Comparison of ENCODE assay signal across 13 cellular contexts in the genomic region with DNA sequence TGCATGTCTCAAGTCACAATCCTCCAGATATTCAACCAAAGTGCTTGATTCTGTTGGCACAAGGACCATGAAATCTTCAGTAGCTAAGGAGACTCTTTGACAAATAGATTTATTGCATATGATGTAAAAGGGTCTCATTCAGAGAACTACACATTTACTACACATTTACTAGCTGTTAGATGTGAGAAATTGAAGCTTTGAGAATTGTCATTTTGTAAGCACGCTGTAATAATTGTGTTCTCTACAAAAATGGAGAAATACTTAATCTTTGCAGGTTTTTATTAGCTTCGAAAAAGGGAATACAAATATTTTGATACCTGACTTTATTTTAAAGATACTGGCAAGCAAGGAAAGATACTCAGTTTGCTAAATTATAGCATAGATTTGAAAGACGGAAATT.
DNase-seq lines count a peak whose midpoint lies in the region; ATAC-seq and TF ChIP-seq lines count a peak whose summit lies in the region.
"Had no signal": no experiment of that assay in that cellular context is flagged by ENCODE, and none has a peak within 500 bp of the region (broad histone marks: within the 10 kb centered on the region; RNA-seq: fewer than 3 reads in every experiment).

No MANE protein-coding gene starts in this region.

- no peak for TF ChIP-seq EP300 in esophagus muscularis mucosa (IDR thresholded peaks at IDR 0.05)

- POLR2A ChIA-PET in OCI-LY7 (lab: Charles Lee) = interaction anchor here (0.7 to 7.5 kb wide), 13 partner anchors 10 to 1405 kb away, joined by 3 to 205 read pairs (median 7); a partner anchor contains a TSS

- H3K9me2 ChIP-seq in OCI-LY7 (ENCODE audit: insufficient read depth, low read length) = no peaks in the 10 kb centered on the region

- 79% methylated on average over 3 of the region's 3 CpGs for WGBS in esophagus muscularis mucosa
- WGBS in smooth muscle cell (ENCODE audit: low lambda C conversion rate) = 95% methylated on average over 3 of the region's 3 CpGs

- peak overlapping the region; percentile 74 for H3K27ac Mint-ChIP-seq in activated CD4-positive, alpha-beta T cell treated with anti-CD3 and anti-CD28 coated beads, Interleukin-2, amount 10 ng/mL, durations not matched to agents 24 days and 14 days

- no peak for TF ChIP-seq CTCF in OCI-LY7 (conservative IDR thresholded peaks at IDR 0.05; ENCODE audit: low read length)
- no peak for TF ChIP-seq CTCF in esophagus muscularis mucosa (IDR thresholded peaks at IDR 0.05)
- no peak for TF ChIP-seq CTCF in smooth muscle cell (IDR thresholded peaks at IDR 0.05; ENCODE audit: borderline replicate concordance, insufficient read depth, poor library complexity, severe bottlenecking)
- TF ChIP-seq CTCF in GM20000 (IDR thresholded peaks at IDR 0.05; ENCODE audit: extremely low read depth, missing control alignments) = no peak

- peak overlapping the region; percentile 64 for H3K4me3 ChIP-seq in OCI-LY7 (ENCODE audit: low read depth, low read length, poor library complexity, severe bottlenecking)
- H3K4me3 ChIP-seq in esophagus muscularis mucosa = no peak overlapping the region
- no peak overlapping the region for H3K4me3 ChIP-seq in smooth muscle cell
- H3K4me3 ChIP-seq: A549, ovary had no signal

- no peak overlapping the region for H3K9ac ChIP-seq in smooth muscle cell (ENCODE audit: low read depth)

- no TSS peak for BruUV-seq in OCI-LY7 (replicated peaks; lab: Mats Ljungman, UMichigan)

- no peaks in the 10 kb centered on the region for H3K27me3 ChIP-seq in esophagus muscularis mucosa
- H3K27me3 ChIP-seq in smooth muscle cell (ENCODE audit: low read depth) = no peaks in the 10 kb centered on the region
- H3K27me3 ChIP-seq: ovary had no signal

- no peak for TF ChIP-seq POLR2A in esophagus muscularis mucosa (IDR thresholded peaks at IDR 0.05; ENCODE audit: low read depth)

- H2AFZ ChIP-seq in OCI-LY7 (ENCODE audit: low read length) (peak overlapping the region; percentile 42; the same call in 1 of the 2 replicates), smooth muscle cell (ENCODE audit: low read depth) (peak overlapping the region; percentile 28)

- CTCF ChIA-PET in OCI-LY7 (lab: Charles Lee; ENCODE audit: unreplicated experiment) = interaction anchor here (1.0 to 1.5 kb wide), 5 partner anchors 10 to 67 kb away, joined by 3 to 8 read pairs (median 4); no protein-coding TSS in a partner anchor

- DNase-seq in activated CD4-positive, alpha-beta T cell treated with anti-CD3 and anti-CD28 coated beads, Interleukin-2, amount 10 ng/mL, durations not matched to agents 24 days and 14 days = no peak
- no peak for DNase-seq in activated CD4-positive, alpha-beta T cell treated with anti-CD3 and anti-CD28 coated beads for 48 hours
- DNase-seq in OCI-LY7 (ENCODE audit: low spot score) (no peak), esophagus muscularis mucosa (ENCODE audit: extremely low spot score) (no peak), smooth muscle cell (lab: John Stamatoyannopoulos, UW; ENCODE audit: unreplicated experiment) (no peak), cortex of kidney (lab: John Stamatoyannopoulos, UW) (no peak), GM20000 (ENCODE audit: low spot score) (no peak)
- DNase-seq: activated CD4-positive, alpha-beta T cell treated with anti-CD3 and anti-CD28 coated beads for 1 hour; amniotic stem cell; NCI-H2171 treated with DMSO at 0.1 percent for 48 hours; ovary had no signal

- intact Hi-C loops in activated CD4-positive, alpha-beta T cell treated with anti-CD3 and anti-CD28 coated beads, Interleukin-2, amount 10 ng/mL, durations not matched to agents 24 days and 14 days (cut with micrococcal nuclease) = no loop called here
- intact Hi-C loops in OCI-LY7 (cut with micrococcal nuclease; ENCODE audit: unreplicated experiment) (no loop called here), esophagus muscularis mucosa (cut with DNase I) (loop anchor here (5.0 kb wide), 1 partner anchor 52 kb away; no protein-coding TSS in a partner anchor)

- H3K4me3 Mint-ChIP-seq in activated CD4-positive, alpha-beta T cell treated with anti-CD3 and anti-CD28 coated beads, Interleukin-2, amount 10 ng/mL, durations not matched to agents 24 days and 14 days = peak overlapping the region; percentile 26

- ATAC-seq in HG03095 (IDR thresholded peaks at IDR 0.05; ENCODE audit: unreplicated experiment) = no peak
- ATAC-seq: A549 had no signal

- H4K20me1 ChIP-seq in OCI-LY7 (ENCODE audit: insufficient read depth, low read length) = no peaks in the 10 kb centered on the region
- H4K20me1 ChIP-seq in smooth muscle cell (ENCODE audit: low read depth) = no peaks in the 10 kb centered on the region

- peaks cover 2% of the 10 kb centered on the region for H3K27me3 Mint-ChIP-seq in activated CD4-positive, alpha-beta T cell treated with anti-CD3 and anti-CD28 coated beads, Interleukin-2, amount 10 ng/mL, durations not matched to agents 24 days and 14 days

- peaks cover 2% of the 10 kb centered on the region for H3K36me3 Mint-ChIP-seq in activated CD4-positive, alpha-beta T cell treated with anti-CD3 and anti-CD28 coated beads, Interleukin-2, amount 10 ng/mL, durations not matched to agents 24 days and 14 days (ENCODE audit: low read depth)

- H3F3A ChIP-seq in smooth muscle cell (ENCODE audit: low read depth) = peaks cover 34% of the 10 kb centered on the region

- no peaks in the 10 kb centered on the region for H3K9me3 ChIP-seq in OCI-LY7 (ENCODE audit: low read length)
- H3K9me3 ChIP-seq in esophagus muscularis mucosa = no peaks in the 10 kb centered on the region
- no peaks in the 10 kb centered on the region for H3K9me3 ChIP-seq in smooth muscle cell (replicated peaks; ENCODE audit: low read depth)
- H3K9me3 ChIP-seq: A549, ovary had no signal

- H3K79me2 ChIP-seq in OCI-LY7 (ENCODE audit: insufficient read depth, low read depth, low read length) (peaks cover 14% of the 10 kb centered on the region; the same call in 1 of the 2 replicates), smooth muscle cell (ENCODE audit: low read depth) (no peaks in the 10 kb centered on the region)

- H3K36me3 ChIP-seq in OCI-LY7 (ENCODE audit: insufficient read depth, low read length) = no peaks in the 10 kb centered on the region
- H3K36me3 ChIP-seq in esophagus muscularis mucosa = no peaks in the 10 kb centered on the region
- no peaks in the 10 kb centered on the region for H3K36me3 ChIP-seq in smooth muscle cell (ENCODE audit: low read depth)
- H3K36me3 ChIP-seq: ovary had no signal

- H3K4me1 Mint-ChIP-seq in activated CD4-positive, alpha-beta T cell treated with anti-CD3 and anti-CD28 coated beads, Interleukin-2, amount 10 ng/mL, durations not matched to agents 24 days and 14 days = peaks cover 39% of the 10 kb centered on the region

- H3K4me2 ChIP-seq in OCI-LY7 (ENCODE audit: low read length) = peak overlapping the region; percentile 88
- no peak overlapping the region for H3K4me2 ChIP-seq in smooth muscle cell
- H3K4me2 ChIP-seq: A549 had no signal

- H3K4me1 ChIP-seq in OCI-LY7 (ENCODE audit: insufficient read depth, low read length, poor library complexity, severe bottlenecking) = peaks cover 67% of the 10 kb centered on the region
- peaks cover 39 to 55% (median 51%) of the 10 kb centered on the region in 4 donors for H3K4me1 ChIP-seq in esophagus muscularis mucosa
- peaks cover 38% of the 10 kb centered on the region for H3K4me1 ChIP-seq in smooth muscle cell (ENCODE audit: low read depth)

- H3K9me3 Mint-ChIP-seq in activated CD4-positive, alpha-beta T cell treated with anti-CD3 and anti-CD28 coated beads, Interleukin-2, amount 10 ng/mL, durations not matched to agents 24 days and 14 days = no peaks in the 10 kb centered on the region

- H3K27ac ChIP-seq in OCI-LY7 (ENCODE audit: low read depth, low read length, poor library complexity, severe bottlenecking) (peak overlapping the region; percentile 99), esophagus muscularis mucosa (replicated peaks in 1 of 4) (peak overlapping the region; percentile 87 to 93 (median 92)), smooth muscle cell (ENCODE audit: low read depth) (peak overlapping the region; percentile 99)
